In the genomic region with DNA sequence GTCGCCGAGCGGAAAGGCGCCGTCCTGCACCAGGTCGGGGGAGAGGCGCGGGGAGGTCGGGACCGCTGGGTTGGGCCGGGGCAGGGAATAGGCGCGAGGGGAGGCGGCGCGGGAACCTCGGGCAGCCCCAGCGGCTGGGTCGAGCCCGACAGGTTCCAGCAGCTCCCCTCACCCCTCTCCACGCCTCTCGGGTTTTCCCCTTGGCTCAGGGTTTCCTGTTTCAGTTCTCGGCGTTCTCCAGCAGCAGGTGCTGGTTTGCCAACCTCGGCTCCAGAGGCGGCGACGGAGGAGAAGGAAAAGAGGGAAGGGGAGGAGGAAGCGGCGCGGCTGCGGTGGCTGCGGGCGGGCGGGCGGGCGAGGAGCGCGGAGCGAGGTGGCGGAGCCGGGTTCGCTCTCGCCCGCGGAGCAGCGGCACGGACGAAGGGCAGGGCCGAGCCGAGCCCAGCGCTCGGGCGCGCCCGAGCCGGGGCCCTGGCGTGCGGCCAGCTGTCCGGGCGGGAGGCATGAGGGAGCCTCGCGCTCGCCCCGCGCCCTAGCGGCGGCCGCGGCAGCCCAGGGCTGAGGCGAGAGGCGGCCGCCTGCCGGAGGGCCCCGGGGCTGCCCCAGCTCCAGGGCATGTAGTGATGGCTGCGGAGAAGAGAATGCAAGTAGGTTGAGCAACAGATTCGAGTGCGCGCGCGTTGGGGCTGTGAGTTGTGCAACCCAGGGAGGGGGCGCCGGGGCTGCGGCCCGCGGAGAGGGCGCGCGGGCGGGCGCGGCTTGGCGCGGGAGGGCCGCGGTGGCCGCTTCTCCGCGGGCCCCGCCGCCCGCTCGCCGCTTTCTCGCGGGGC, we compare ENCODE assay signal across 1 cellular context.
TF ChIP-seq lines count a peak whose summit lies in the region.

A gene (plus strand): TSS at position 816 of the 830 bp plus-strand sequence. CDS start 20 bp downstream, outside the sequence.

TF ChIP-seq in HepG2, 621 proteins besides CTCF, POLR2A, EP300 and RAD21 (continued from another document):
- TF ChIP-seq RFXAP (CRISPR knock-in tag; IDR thresholded peaks at IDR 0.05; ENCODE audit: borderline replicate concordance) (0 out of 2 replicates have a peak, but pooled peaks have one; percentile 20), HNRNPK (IDR thresholded peaks at IDR 0.05; ENCODE audit: low read depth, low read length, poor library complexity, severe bottlenecking) (peak; percentile 12), GTF2F1 (IDR thresholded peaks at IDR 0.05; ENCODE audit: low read length) (no peak), POLR2G (IDR thresholded peaks at IDR 0.05; ENCODE audit: low read depth, low read length) (peak; percentile 67), ZNF703 (CRISPR knock-in tag; IDR thresholded peaks at IDR 0.05; ENCODE audit: borderline replicate concordance) (no peak), ZFAT (CRISPR knock-in tag; conservative IDR thresholded peaks at IDR 0.05) (no peak), MYC (CRISPR knock-in tag; IDR thresholded peaks at IDR 0.05; ENCODE audit: borderline replicate concordance) (0 out of 2 replicates have a peak, but pooled peaks have one; percentile 18), PTBP1 (IDR thresholded peaks at IDR 0.05; ENCODE audit: low read depth, low read length, poor library complexity, severe bottlenecking) (peak; percentile 29), ZSCAN29 (CRISPR knock-in tag; conservative IDR thresholded peaks at IDR 0.05) (no peak), JUN (CRISPR knock-in tag; IDR thresholded peaks at IDR 0.05) (no peak), TSC22D2 (CRISPR knock-in tag; IDR thresholded peaks at IDR 0.05; ENCODE audit: borderline replicate concordance) (0 out of 2 replicates have a peak, but pooled peaks have one; percentile 37), PITX1 (CRISPR knock-in tag; IDR thresholded peaks at IDR 0.05) (0 out of 2 replicates have a peak, but pooled peaks have one; percentile 33), ZKSCAN8 (CRISPR knock-in tag; IDR thresholded peaks at IDR 0.05; ENCODE audit: borderline replicate concordance) (no peak), SP2 (CRISPR knock-in tag; IDR thresholded peaks at IDR 0.05) (no peak; the same call in 1 of the 2 replicates)
- TF ChIP-seq, protein P1, sequence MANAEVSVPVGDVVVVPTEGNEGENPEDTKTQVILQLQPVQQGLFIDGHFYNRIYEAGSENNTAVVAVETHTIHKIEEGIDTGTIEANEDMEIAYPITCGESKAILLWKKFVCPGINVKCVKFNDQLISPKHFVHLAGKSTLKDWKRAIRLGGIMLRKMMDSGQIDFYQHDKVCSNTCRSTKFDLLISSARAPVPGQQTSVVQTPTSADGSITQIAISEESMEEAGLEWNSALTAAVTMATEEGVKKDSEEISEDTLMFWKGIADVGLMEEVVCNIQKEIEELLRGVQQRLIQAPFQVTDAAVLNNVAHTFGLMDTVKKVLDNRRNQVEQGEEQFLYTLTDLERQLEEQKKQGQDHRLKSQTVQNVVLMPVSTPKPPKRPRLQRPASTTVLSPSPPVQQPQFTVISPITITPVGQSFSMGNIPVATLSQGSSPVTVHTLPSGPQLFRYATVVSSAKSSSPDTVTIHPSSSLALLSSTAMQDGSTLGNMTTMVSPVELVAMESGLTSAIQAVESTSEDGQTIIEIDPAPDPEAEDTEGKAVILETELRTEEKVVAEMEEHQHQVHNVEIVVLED (CRISPR knock-in tag; IDR thresholded peaks at IDR 0.05; ENCODE audit: borderline replicate concordance), result peak; percentile 23; the same call in 1 of the 2 replicates
- TF ChIP-seq, protein P2, sequence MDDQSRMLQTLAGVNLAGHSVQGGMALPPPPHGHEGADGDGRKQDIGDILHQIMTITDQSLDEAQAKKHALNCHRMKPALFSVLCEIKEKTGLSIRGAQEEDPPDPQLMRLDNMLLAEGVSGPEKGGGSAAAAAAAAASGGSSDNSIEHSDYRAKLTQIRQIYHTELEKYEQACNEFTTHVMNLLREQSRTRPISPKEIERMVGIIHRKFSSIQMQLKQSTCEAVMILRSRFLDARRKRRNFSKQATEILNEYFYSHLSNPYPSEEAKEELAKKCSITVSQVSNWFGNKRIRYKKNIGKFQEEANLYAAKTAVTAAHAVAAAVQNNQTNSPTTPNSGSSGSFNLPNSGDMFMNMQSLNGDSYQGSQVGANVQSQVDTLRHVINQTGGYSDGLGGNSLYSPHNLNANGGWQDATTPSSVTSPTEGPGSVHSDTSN (CRISPR knock-in tag; IDR thresholded peaks at IDR 0.05; ENCODE audit: borderline replicate concordance), result no peak
- TF ChIP-seq, protein P3, sequence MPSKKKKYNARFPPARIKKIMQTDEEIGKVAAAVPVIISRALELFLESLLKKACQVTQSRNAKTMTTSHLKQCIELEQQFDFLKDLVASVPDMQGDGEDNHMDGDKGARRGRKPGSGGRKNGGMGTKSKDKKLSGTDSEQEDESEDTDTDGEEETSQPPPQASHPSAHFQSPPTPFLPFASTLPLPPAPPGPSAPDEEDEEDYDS (CRISPR knock-in tag; IDR thresholded peaks at IDR 0.05), result 0 out of 2 replicates have a peak, but pooled peaks have one; percentile 42
